ENCODE assay signal across 12 cellular contexts in genomic region chr9:20012232-20012631, GRCh38.
"Had no signal": no experiment of that assay in that cellular context is flagged by ENCODE, and none has a peak within 500 bp of the region (broad histone marks: within the 10 kb centered on the region; RNA-seq: fewer than 3 reads in every experiment).

No MANE protein-coding gene starts in this region.

- H3K4me1 ChIP-seq: thyroid gland had no signal

- H3K27me3 Mint-ChIP-seq: dendritic cell treated with granulocyte-macrophage colony-stimulating factor and Interleukin-4, amounts not matched to agents 40 ng/mL and 50 ng/mL, for 4 days had no signal

- H3K27ac Mint-ChIP-seq: dendritic cell treated with granulocyte-macrophage colony-stimulating factor and Interleukin-4, amounts not matched to agents 40 ng/mL and 50 ng/mL, for 4 days; effector memory CD8-positive, alpha-beta T cell; immature natural killer cell; stimulated activated naive B cell treated with anti-CD40 and anti-IgM and Interleukin-4, amounts not matched to agents 10 μg/mL and 1 μg/mL and 100 μg/mL, for 72 hours had no signal

- H3K9me3 ChIP-seq: thyroid gland had no signal

- H3K4me1 Mint-ChIP-seq: immature natural killer cell, neural crest cell had no signal

- H3K4me3 ChIP-seq: left ventricle myocardium inferior, thyroid gland had no signal

- DNase-seq: effector memory CD8-positive, alpha-beta T cell; immature natural killer cell; kidney glomerular epithelial cell; left ventricle myocardium inferior; retina; Right ventricle myocardium superior; stimulated activated naive B cell treated with anti-CD40 and anti-IgM and Interleukin-4, amounts not matched to agents 10 μg/mL and 1 μg/mL and 100 μg/mL, for 72 hours; SW 1271; thyroid gland had no signal

- H3K4me3 Mint-ChIP-seq: dendritic cell treated with granulocyte-macrophage colony-stimulating factor and Interleukin-4, amounts not matched to agents 40 ng/mL and 50 ng/mL, for 4 days; effector memory CD8-positive, alpha-beta T cell; immature natural killer cell; neural crest cell; stimulated activated naive B cell treated with anti-CD40 and anti-IgM and Interleukin-4, amounts not matched to agents 10 μg/mL and 1 μg/mL and 100 μg/mL, for 72 hours had no signal

- ATAC-seq: effector memory CD8-positive, alpha-beta T cell; stimulated activated naive B cell treated with anti-CD40 and anti-IgM and Interleukin-4, amounts not matched to agents 10 μg/mL and 1 μg/mL and 100 μg/mL, for 72 hours had no signal

- H3K27ac ChIP-seq: left ventricle myocardium inferior, thyroid gland, VCaP had no signal

- H3K36me3 ChIP-seq: left ventricle myocardium inferior, thyroid gland had no signal
